Comparison of ENCODE assay signal across 7 cellular contexts in genomic region chr1:8182034-8182761, GRCh38.
A peak's percentile ranks its signal among the peaks of the same experiment; 100 is the strongest.
DNase-seq lines count a peak whose midpoint lies in the region; ATAC-seq and TF ChIP-seq lines count a peak whose summit lies in the region.

No MANE protein-coding gene starts in this region.

- CTCF ChIA-PET in MCF 10A (lab: Yijun Ruan, JAX), result no interaction called here

- DNase-seq in HT-29 (ENCODE audit: low spot score) (peak; percentile 92), MCF 10A (ENCODE audit: unreplicated experiment) (peak; percentile 90), prostate gland (ENCODE audit: low spot score) (peak; percentile 82), endodermal cell (no peak)

- H3K27ac Mint-ChIP-seq in MCF 10A (ENCODE audit: low read depth, unreplicated experiment), result peak overlapping the region; percentile 96
- H3K27ac Mint-ChIP-seq in endodermal cell, result no peak overlapping the region

- H3K9me3 ChIP-seq in prostate gland (no peaks in the 10 kb centered on the region), endodermal cell (ENCODE audit: control insufficient read depth, low read length) (peaks cover 22% of the 10 kb centered on the region)

- WGBS in prostate gland, result 31% methylated on average over 12 of the region's 12 CpGs
- 87 to 97% methylated on average over 7 to 12 of the region's 12 CpGs for WGBS in endodermal cell (ENCODE audit: insufficient coverage in 1 of 2, insufficient read length in 1 of 2), 2 experiments

- peak overlapping the region; percentile 68 to 87 for H3K27ac ChIP-seq in prostate gland
- H3K27ac ChIP-seq in endodermal cell (ENCODE audit: low read depth, low read length), result no peak overlapping the region

- H3K4me1 Mint-ChIP-seq in MCF 10A (ENCODE audit: insufficient read depth, unreplicated experiment) (peaks cover 24% of the 10 kb centered on the region), endodermal cell (peaks cover 11% of the 10 kb centered on the region)

- H3K27me3 ChIP-seq in prostate gland (replicated peaks; ENCODE audit: insufficient read depth) (no peaks in the 10 kb centered on the region), endodermal cell (ENCODE audit: control insufficient read depth, insufficient read depth, low read length, poor library complexity, severe bottlenecking) (no peaks in the 10 kb centered on the region)

- TF ChIP-seq CTCF in MCF 10A (IDR thresholded peaks at IDR 0.05; ENCODE audit: unreplicated experiment) (no peak), prostate gland (IDR thresholded peaks at IDR 0.05) (no peak), endodermal cell (conservative IDR thresholded peaks at IDR 0.05) (no peak)

- peaks cover 5% of the 10 kb centered on the region for H3K4me1 ChIP-seq in prostate gland (replicated peaks)
- H3K4me1 ChIP-seq in endodermal cell (ENCODE audit: control insufficient read depth, insufficient read depth, low read length), result peaks cover 9% of the 10 kb centered on the region

- H3K36me3 ChIP-seq in prostate gland (no peaks in the 10 kb centered on the region), endodermal cell (ENCODE audit: control insufficient read depth, insufficient read depth, low read length) (no peaks in the 10 kb centered on the region)

- H3K4me3 ChIP-seq in prostate gland, result no peak overlapping the region
- H3K4me3 ChIP-seq in endodermal cell (ENCODE audit: low read length), result no peak overlapping the region

- intact Hi-C loops in MCF 10A (cut with micrococcal nuclease) (loop anchor here (1.0 to 5.0 kb wide), 4 partner anchors 30 to 86 kb away; no protein-coding TSS in a partner anchor), prostate gland (cut with DNase I) (no loop called here)

- ATAC-seq in GM18861 (IDR thresholded peaks at IDR 0.05; ENCODE audit: unreplicated experiment) (peak; percentile 64), GM19328 (IDR thresholded peaks at IDR 0.05; ENCODE audit: unreplicated experiment) (no peak), GM18517 (IDR thresholded peaks at IDR 0.05; ENCODE audit: unreplicated experiment) (no peak)

- peak overlapping the region; percentile 33 for H3K4me3 Mint-ChIP-seq in MCF 10A (ENCODE audit: unreplicated experiment)
- H3K4me3 Mint-ChIP-seq in endodermal cell, result no peak overlapping the region

- no peak overlapping the region for H3K9ac ChIP-seq in endodermal cell (ENCODE audit: extremely low read depth, low read length, poor library complexity, severe bottlenecking)

- no peak for TF ChIP-seq POLR2A in prostate gland (IDR thresholded peaks at IDR 0.05)

- no TSS peak for BruUV-seq in MCF 10A (replicated peaks; lab: Mats Ljungman, UMichigan)

- POLR2A ChIA-PET in MCF 10A (lab: Yijun Ruan, JAX), result interaction anchor here (0.6 to 10.9 kb wide), 23 partner anchors 10 to 220 kb away, joined by 3 to 107 read pairs (median 5); partner anchors contain the start of gene PARK7

- H3K9me3 Mint-ChIP-seq in MCF 10A (ENCODE audit: unreplicated experiment) (no peaks in the 10 kb centered on the region), endodermal cell (peaks cover 20% of the 10 kb centered on the region)

- H3K36me3 Mint-ChIP-seq in MCF 10A (ENCODE audit: insufficient read depth, unreplicated experiment) (peaks cover 6% of the 10 kb centered on the region), endodermal cell (ENCODE audit: low read depth) (no peaks in the 10 kb centered on the region)

- no peaks in the 10 kb centered on the region for H3K27me3 Mint-ChIP-seq in MCF 10A (ENCODE audit: insufficient read depth, unreplicated experiment)
- H3K27me3 Mint-ChIP-seq in endodermal cell (ENCODE audit: insufficient read depth), result no peaks in the 10 kb centered on the region
